Comparison of ENCODE assay signal across 13 cellular contexts in the genomic region with DNA sequence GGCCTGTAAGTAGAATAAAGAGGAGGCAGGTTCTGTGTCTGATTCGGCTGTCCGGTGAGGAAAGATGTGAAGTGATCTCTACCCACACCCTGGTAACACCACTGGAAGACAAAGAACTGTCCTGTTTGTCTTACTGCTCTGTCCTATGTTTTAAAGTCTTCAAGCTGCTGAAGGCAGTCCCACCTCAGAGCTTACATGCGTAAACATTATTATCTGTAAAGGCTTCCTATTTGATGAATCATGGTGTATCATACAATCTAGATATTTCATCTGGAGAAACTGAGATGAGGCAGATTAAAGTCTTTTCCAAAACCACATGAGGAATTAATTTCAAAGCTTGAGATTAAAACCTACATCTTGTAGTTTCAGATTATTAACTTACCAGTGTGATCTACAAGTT.
A peak's percentile ranks its signal among the peaks of the same experiment; 100 is the strongest.
DNase-seq lines count a peak whose midpoint lies in the region; ATAC-seq, FAIRE-seq and TF ChIP-seq lines count a peak whose summit lies in the region.
"Had no signal": no experiment of that assay in that cellular context is flagged by ENCODE, and none has a peak within 500 bp of the region (broad histone marks: within the 10 kb centered on the region; RNA-seq: fewer than 3 reads in every experiment).

No MANE protein-coding gene starts in this region.

- no peaks in the 10 kb centered on the region for H3K27me3 ChIP-seq in HepG2 (ENCODE audit: control insufficient read depth in 1 of 2, insufficient read depth in 2 of 2, low read length in 2 of 2)
- no peaks in the 10 kb centered on the region for H3K27me3 ChIP-seq in right lobe of liver
- no peaks in the 10 kb centered on the region for H3K27me3 ChIP-seq in MM.1S (replicated peaks; ENCODE audit: insufficient read depth, low read length)

- H3K4me1 ChIP-seq in HepG2 (ENCODE audit: insufficient read depth, low read length) (peaks cover 44% of the 10 kb centered on the region), right lobe of liver (peaks cover 0 to 5% (median 1%) of the 10 kb centered on the region in 4 donors), MM.1S (ENCODE audit: low read length) (no peaks in the 10 kb centered on the region)

- FAIRE-seq in HepG2 (lab: Jason Lieb, UNC) = no peak
- FAIRE-seq: TTC549 had no signal

- no TSS peak for BruUV-seq in HepG2 (replicated peaks; lab: Mats Ljungman, UMichigan)

- in situ Hi-C loops in HepG2 (cut with HindIII; ENCODE audit: extremely low pct_ligation_motif_present, low pct_unique_long_range_greater_than_20kb) = no loop called here

- H3K27ac ChIP-seq in HepG2 (ENCODE audit: extremely low read length, insufficient read depth, low read length) = no peak overlapping the region
- H3K27ac ChIP-seq in right lobe of liver = peak overlapping the region in 1 of 3 donors; percentile 28
- H3K27ac ChIP-seq in coronary artery = peak overlapping the region; percentile 58 to 91
- H3K27ac ChIP-seq in MM.1S (ENCODE audit: low read length) = no peak overlapping the region
- H3K27ac ChIP-seq: C4-2B had no signal

- no peaks in the 10 kb centered on the region for H3K27me3 Mint-ChIP-seq in naive thymus-derived CD8-positive, alpha-beta T cell

- peaks cover 22 to 76% (median 62%) of the 10 kb centered on the region in 4 donors for H3K4me1 Mint-ChIP-seq in naive thymus-derived CD8-positive, alpha-beta T cell

- no peak for DNase-seq in HepG2 (ENCODE audit: low spot score)
- no peak for DNase-seq in right lobe of liver
- DNase-seq in coronary artery (ENCODE audit: low spot score) = no peak
- no peak for DNase-seq in naive thymus-derived CD8-positive, alpha-beta T cell
- DNase-seq in MM.1S = no peak
- DNase-seq in COR-L47 (lab: John Stamatoyannopoulos, UW) = no peak
- no peak for DNase-seq in mesenteric fat pad (ENCODE audit: low spot score)
- DNase-seq: central memory CD4-positive, alpha-beta T cell; NCI-H2171 had no signal

- H2AFZ ChIP-seq in HepG2 (ENCODE audit: low read length) = no peak overlapping the region
- no peak overlapping the region for H2AFZ ChIP-seq in MM.1S (ENCODE audit: low read length)

- H3K9ac ChIP-seq in HepG2 (ENCODE audit: insufficient read depth, low read depth, low read length) (no peak overlapping the region), MM.1S (ENCODE audit: low read length) (no peak overlapping the region)

- H3K9me3 ChIP-seq in HepG2 (ENCODE audit: low read length) (no peaks in the 10 kb centered on the region), right lobe of liver (no peaks in the 10 kb centered on the region), MM.1S (replicated peaks; ENCODE audit: insufficient read depth, low read length) (no peaks in the 10 kb centered on the region)

- H3K4me2 ChIP-seq in HepG2 (ENCODE audit: low read depth, low read length) (no peak overlapping the region), MM.1S (ENCODE audit: low read depth, low read length) (no peak overlapping the region)

- no peaks in the 10 kb centered on the region for H3F3A ChIP-seq in MM.1S (ENCODE audit: insufficient read depth, low read length)

- H3K9me2 ChIP-seq in MM.1S (replicated peaks; ENCODE audit: insufficient read depth, low read length) = no peaks in the 10 kb centered on the region

- no peak overlapping the region for H3K4me3 ChIP-seq in HepG2 (replicated peaks in 1 of 3; ENCODE audit: insufficient read depth in 1 of 3, low read depth in 2 of 3, low read length in 3 of 3)
- no peak overlapping the region for H3K4me3 ChIP-seq in right lobe of liver
- no peak overlapping the region for H3K4me3 ChIP-seq in coronary artery
- no peak overlapping the region for H3K4me3 ChIP-seq in MM.1S (ENCODE audit: low read length)
- H3K4me3 ChIP-seq: lung had no signal

- POLR2A ChIA-PET in HepG2 (lab: Yijun Ruan, JAX) = no interaction called here
- POLR2A ChIA-PET in naive thymus-derived CD8-positive, alpha-beta T cell (lab: Charles Lee) = no interaction called here

- no peak overlapping the region for H3K4me3 Mint-ChIP-seq in naive thymus-derived CD8-positive, alpha-beta T cell

- no peaks in the 10 kb centered on the region for H3K36me3 Mint-ChIP-seq in naive thymus-derived CD8-positive, alpha-beta T cell

- peak overlapping the region in 7 of 10 donors; percentile 26 to 79 (median 46) for H3K27ac Mint-ChIP-seq in naive thymus-derived CD8-positive, alpha-beta T cell

- ATAC-seq in HepG2 = no peak
- no peak for ATAC-seq in right lobe of liver
- no peak for ATAC-seq in naive thymus-derived CD8-positive, alpha-beta T cell
- ATAC-seq in GM18870 (IDR thresholded peaks at IDR 0.05; ENCODE audit: unreplicated experiment) = no peak

- no peak for TF ChIP-seq RAD21 in HepG2 (CRISPR knock-in tag; IDR thresholded peaks at IDR 0.05)

- TF ChIP-seq POLR2A in HepG2 (IDR thresholded peaks at IDR 0.05; ENCODE audit: insufficient read depth in 1 of 2, low read depth in 2 of 2, low read length in 2 of 2) (no peak), right lobe of liver (IDR thresholded peaks at IDR 0.05) (no peak)

- WGBS in HepG2 (ENCODE audit: low lambda C conversion rate) = 90% methylated on average over 3 of the region's 3 CpGs
- WGBS in right lobe of liver (ENCODE audit: insufficient coverage, low coverage, low lambda C conversion rate, missing lambda C conversion rate) = 90% methylated on average over 2 of the region's 3 CpGs

- H4K20me1 ChIP-seq in HepG2 (ENCODE audit: insufficient read depth, low read length) (no peaks in the 10 kb centered on the region), MM.1S (ENCODE audit: insufficient read depth, low read length) (no peaks in the 10 kb centered on the region)

- H3K9me3 Mint-ChIP-seq in naive thymus-derived CD8-positive, alpha-beta T cell = no peaks in the 10 kb centered on the region

- no peaks in the 10 kb centered on the region for H3K36me3 ChIP-seq in HepG2 (replicated peaks in 1 of 2; ENCODE audit: control insufficient read depth in 1 of 2, insufficient read depth in 2 of 2, low read length in 2 of 2)
- H3K36me3 ChIP-seq in right lobe of liver = no peaks in the 10 kb centered on the region
- H3K36me3 ChIP-seq in MM.1S (replicated peaks; ENCODE audit: insufficient read depth, low read length) = no peaks in the 10 kb centered on the region

- TF ChIP-seq EP300 in HepG2 (IDR thresholded peaks at IDR 0.05; ENCODE audit: low read depth in 2 of 2, low read length in 2 of 2) (no peak), HepG2 (CRISPR knock-in tag; IDR thresholded peaks at IDR 0.05; ENCODE audit: borderline replicate concordance) (no peak)

- no peak for TF ChIP-seq CTCF in HepG2 (CRISPR knock-in tag; IDR thresholded peaks at IDR 0.05)
- no peak for TF ChIP-seq CTCF in right lobe of liver (IDR thresholded peaks at IDR 0.05)
- no peak for TF ChIP-seq CTCF in coronary artery (IDR thresholded peaks at IDR 0.05)
- TF ChIP-seq CTCF in MM.1S (IDR thresholded peaks at IDR 0.05; ENCODE audit: low read length) = no peak

- intact Hi-C loops in HepG2 (cut with micrococcal nuclease; ENCODE audit: unreplicated experiment) (no loop called here), right lobe of liver (cut with DNase I) (no loop called here)

- CTCF ChIA-PET in HepG2 (lab: Yijun Ruan, JAX; ENCODE audit: low intra/inter-chr PET ratio, low total read pairs) = no interaction called here

- H3K79me2 ChIP-seq in HepG2 (ENCODE audit: insufficient read depth, low read length) (no peaks in the 10 kb centered on the region), MM.1S (ENCODE audit: low read length) (no peaks in the 10 kb centered on the region)

TF ChIP-seq in HepG2, 621 proteins besides CTCF, POLR2A, EP300 and RAD21:
- peak; percentile 66; the same call in 1 of the 2 replicates for TF ChIP-seq ZNF121 (CRISPR knock-in tag; IDR thresholded peaks at IDR 0.05)
- TF ChIP-seq NFKBIZ (CRISPR knock-in tag; IDR thresholded peaks at IDR 0.05) = no peak

Comparison
In these comparisons a context has a peak if more than half of its experiments do, and no peak if none do; other contexts are left out.
1. H3K27ac ChIP-seq: peak in coronary artery (2 of 2); none in HepG2 (single experiment) and MM.1S (single experiment).